8 cellular contexts compared by ENCODE assay signal in the genomic region with DNA sequence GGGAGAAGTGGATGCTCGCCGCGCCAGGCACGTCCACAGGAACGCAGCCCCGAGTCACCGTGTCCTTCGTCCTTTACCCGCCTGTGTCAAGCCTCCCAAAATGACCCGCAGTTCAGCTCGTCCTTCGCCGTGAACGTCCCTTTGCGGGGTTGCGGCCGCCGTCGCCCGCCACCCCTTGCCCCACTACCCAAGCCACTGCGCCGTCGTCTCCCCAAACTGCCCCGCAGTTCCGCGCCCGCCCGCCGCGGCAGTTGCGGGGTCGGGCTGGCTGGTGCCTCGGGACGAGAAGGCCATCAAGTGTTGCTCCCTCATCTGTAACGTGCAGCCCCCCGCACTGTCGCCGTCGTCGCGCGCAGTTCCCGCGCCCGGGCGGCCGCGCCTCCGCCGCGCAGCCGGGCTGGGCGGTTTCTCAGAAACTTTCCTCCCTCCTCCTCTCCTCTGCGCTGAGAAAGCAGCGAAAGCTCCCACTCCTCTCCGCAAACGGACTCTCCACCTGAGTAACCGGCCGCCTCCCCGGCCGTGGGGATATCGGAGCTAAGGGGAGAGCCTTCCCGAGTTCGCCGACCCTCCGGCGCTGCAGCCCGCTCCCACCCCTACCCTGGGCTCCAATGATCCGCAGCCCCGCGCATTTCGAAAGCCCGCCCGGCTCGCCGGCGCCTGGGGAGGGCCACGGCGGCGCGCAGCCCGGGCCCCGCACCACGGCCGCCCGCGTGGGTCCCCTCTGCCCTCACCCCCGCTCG. TPM values are rescaled to one million over a fixed set of nuclear protein-coding genes. Genes with fewer than 3 reads are reported as not detected.
DNase-seq lines count a peak whose midpoint lies in the region; ATAC-seq and TF ChIP-seq lines count a peak whose summit lies in the region.

No MANE protein-coding gene starts in this region.

- TF ChIP-seq CTCF in AG04450 (IDR thresholded peaks at IDR 0.05; ENCODE audit: low read depth, low read length) (no peak), HCT116 (IDR thresholded peaks at IDR 0.05 in 2 of 3, conservative IDR thresholded peaks at IDR 0.05 in 1 of 3; ENCODE audit: borderline replicate concordance in 1 of 3, insufficient read depth in 1 of 3, low read depth in 2 of 3, low read length in 2 of 3) (no peak), WERI-Rb-1 (IDR thresholded peaks at IDR 0.05; ENCODE audit: low read depth, low read length) (no peak), coronary artery (IDR thresholded peaks at IDR 0.05) (no peak), lower lobe of right lung (IDR thresholded peaks at IDR 0.05) (no peak)

- intact Hi-C loops in HCT116 (cut with micrococcal nuclease), result loop anchor here (10.0 kb wide), 1 partner anchor 171 kb away; a partner anchor contains a TSS
- intact Hi-C loops in lower lobe of right lung (cut with DNase I), result no loop called here

- CTCF ChIA-PET in AG04450 (lab: Charles Lee), result interaction anchor here (2.7 kb wide), 1 partner anchor 13 kb away, joined by 17 read pairs; no protein-coding TSS in a partner anchor
- CTCF ChIA-PET in HCT116 (lab: Charles Lee), result interaction anchor here (1.0 kb wide), 1 partner anchor 13 kb away, joined by 4 read pairs; no protein-coding TSS in a partner anchor

- no peak for TF ChIP-seq POLR2A in HCT116 (IDR thresholded peaks at IDR 0.05; ENCODE audit: borderline replicate concordance, extremely low read depth, insufficient read depth, insufficient read length)

- H3K4me1 ChIP-seq in HCT116 (ENCODE audit: control insufficient read depth in 1 of 2, insufficient read depth in 2 of 2, low read length in 2 of 2) (peaks cover 33 to 43% of the 10 kb centered on the region in 2 experiments), lower lobe of right lung (peaks cover 52% of the 10 kb centered on the region)

- H3K9me3 ChIP-seq in AG04450 (ENCODE audit: control insufficient read depth, insufficient read depth, low read length) (no peaks in the 10 kb centered on the region), HCT116 (ENCODE audit: control insufficient read depth in 1 of 2, insufficient read depth in 1 of 2, low read depth in 1 of 2, low read length in 2 of 2) (no peaks in the 10 kb centered on the region), WERI-Rb-1 (ENCODE audit: severe bottlenecking) (no peaks in the 10 kb centered on the region), lower lobe of right lung (no peaks in the 10 kb centered on the region)

- H4K20me1 ChIP-seq in HCT116 (ENCODE audit: insufficient read depth), result no peaks in the 10 kb centered on the region

- no TSS peak for BruUV-seq in HCT116 (replicated peaks; lab: Mats Ljungman, UMichigan)

- no peak for TF ChIP-seq RAD21 in HCT116 (IDR thresholded peaks at IDR 0.05; ENCODE audit: low read depth)

- ATAC-seq in HCT116 (peak; percentile 16), lower lobe of right lung (peak; percentile 39 to 53), HG02610 (IDR thresholded peaks at IDR 0.05; ENCODE audit: unreplicated experiment) (no peak), HG02885 (IDR thresholded peaks at IDR 0.05; ENCODE audit: poor library complexity, unreplicated experiment) (no peak)
- peak; percentile 6 for ATAC-seq in stimulated activated naive CD8-positive, alpha-beta T cell treated with anti-CD3 and anti-CD28 coated beads, Interleukin-15, Interleukin-2, amounts not matched to agents 100 U/mL and 50 U/mL, for 24 hours

- no peaks in the 10 kb centered on the region for H3K9me2 ChIP-seq in HCT116 (ENCODE audit: insufficient read depth)

- H3K4me3 ChIP-seq in AG04450 (ENCODE audit: low read depth, low read length) (peak overlapping the region; percentile 86), HCT116 (replicated peaks in 1 of 2; ENCODE audit: low read depth in 1 of 2, low read length in 2 of 2) (peak overlapping the region; percentile 62 to 81), WERI-Rb-1 (ENCODE audit: low read depth, low read length) (peak overlapping the region; percentile 96), coronary artery (peak overlapping the region; percentile 84), lower lobe of right lung (peak overlapping the region; percentile 91)

- peak overlapping the region; percentile 98 for H3K27ac ChIP-seq in AG04450 (ENCODE audit: low read depth, low read length)
- H3K27ac ChIP-seq in HCT116 (ENCODE audit: low read depth, low read length), result peak overlapping the region; percentile 100
- H3K27ac ChIP-seq in WERI-Rb-1, result peak overlapping the region; percentile 100
- peak overlapping the region; percentile 99 to 100 for H3K27ac ChIP-seq in coronary artery
- peak overlapping the region; percentile 97 for H3K27ac ChIP-seq in lower lobe of right lung

- POLR2A ChIA-PET in AG04450 (lab: Yijun Ruan, JAX) (interaction anchor here (0.9 to 4.9 kb wide), 3 partner anchors 9 to 63 kb away, joined by 3 to 54 read pairs (median 3); no protein-coding TSS in a partner anchor), HCT116 (lab: Charles Lee) (interaction anchor here (2.2 to 2.6 kb wide), 2 partner anchors 8 to 13 kb away, joined by 6 to 21 read pairs; a partner anchor contains a TSS)

- no peak overlapping the region for H2AFZ ChIP-seq in HCT116 (ENCODE audit: low read depth, low read length, poor library complexity, severe bottlenecking)

- peaks cover 8 to 16% of the 10 kb centered on the region in 2 experiments for H3K36me3 ChIP-seq in HCT116 (ENCODE audit: control insufficient read depth in 1 of 2, insufficient read depth in 2 of 2, low read length in 2 of 2)
- peaks cover 50% of the 10 kb centered on the region for H3K36me3 ChIP-seq in WERI-Rb-1
- peaks cover 25% of the 10 kb centered on the region for H3K36me3 ChIP-seq in lower lobe of right lung

- H3K4me2 ChIP-seq in HCT116 (ENCODE audit: low read length), result peak overlapping the region; percentile 98

- H3K27me3 ChIP-seq in AG04450 (ENCODE audit: control insufficient read depth, insufficient read depth, low read length), result no peaks in the 10 kb centered on the region
- no peaks in the 10 kb centered on the region for H3K27me3 ChIP-seq in HCT116 (ENCODE audit: insufficient read depth, low read length)
- no peaks in the 10 kb centered on the region for H3K27me3 ChIP-seq in WERI-Rb-1 (ENCODE audit: insufficient read depth, low read depth, severe bottlenecking)
- H3K27me3 ChIP-seq in lower lobe of right lung (ENCODE audit: low read depth), result no peaks in the 10 kb centered on the region

- RAD21 ChIA-PET in HCT116 (lab: Charles Lee; ENCODE audit: low non-redundant PET in 1 of 2, low total read pairs in 2 of 2, uncharacterized antibody in 2 of 2, unreplicated experiment in 2 of 2), result no interaction called here

- DNase-seq in AG04450 (ENCODE audit: low read depth, low spot score) (no peak), HCT116 (ENCODE audit: low read depth, low spot score) (no peak), WERI-Rb-1 (no peak), coronary artery (ENCODE audit: low spot score) (no peak), lower lobe of right lung (peak; percentile 59)
- DNase-seq in stimulated activated naive CD8-positive, alpha-beta T cell treated with anti-CD3 and anti-CD28 coated beads, Interleukin-15, Interleukin-2, amounts not matched to agents 100 U/mL and 50 U/mL, for 24 hours, result peak; percentile 55

- H3K79me2 ChIP-seq in HCT116 (ENCODE audit: insufficient read depth, low read length), result peaks cover 76% of the 10 kb centered on the region

- H3K9ac ChIP-seq in HCT116 (ENCODE audit: low read length), result peak overlapping the region; percentile 92

TF ChIP-seq in HCT116, 20 proteins besides CTCF, POLR2A, EP300 and RAD21:
- TF ChIP-seq, protein P1, sequence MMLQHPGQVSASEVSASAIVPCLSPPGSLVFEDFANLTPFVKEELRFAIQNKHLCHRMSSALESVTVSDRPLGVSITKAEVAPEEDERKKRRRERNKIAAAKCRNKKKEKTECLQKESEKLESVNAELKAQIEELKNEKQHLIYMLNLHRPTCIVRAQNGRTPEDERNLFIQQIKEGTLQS (IDR thresholded peaks at IDR 0.05), result no peak
- TF ChIP-seq POLR2AphosphoS5 (IDR thresholded peaks at IDR 0.05; ENCODE audit: low read depth, low read length) (peak; percentile 13; the same call in 1 of the 2 replicates), SIN3A (IDR thresholded peaks at IDR 0.05; ENCODE audit: low read depth) (no peak)
- TF ChIP-seq, protein P2, sequence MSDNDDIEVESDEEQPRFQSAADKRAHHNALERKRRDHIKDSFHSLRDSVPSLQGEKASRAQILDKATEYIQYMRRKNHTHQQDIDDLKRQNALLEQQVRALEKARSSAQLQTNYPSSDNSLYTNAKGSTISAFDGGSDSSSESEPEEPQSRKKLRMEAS (IDR thresholded peaks at IDR 0.05), result 0 out of 2 replicates have a peak, but pooled peaks have one; percentile 25

RNA-seq across cellular contexts. Expression of a gene that starts 6.7 kb away (rescaled TPM):
- 17.9 and 23.1 TPM in 2 replicates for polyA plus RNA-seq in AG04450 (2011; rRNA removed)
- 16.0 and 16.6 TPM in 2 replicates for polyA minus RNA-seq in AG04450 (2011; rRNA and poly(A)+ RNA removed)
- 33.1 TPM for total RNA-seq in HCT116 (2021; ENCODE audit: unreplicated experiment)
- 13.9 and 17.1 TPM in 2 replicates for polyA plus RNA-seq in HCT116 (2012)
- 57.7 TPM for total RNA-seq in lower lobe of right lung

RNA-seq across cellular contexts. Expression of a gene that starts 27.9 kb away (rescaled TPM):
- polyA plus RNA-seq in AG04450 (2011; rRNA removed), result 0.09 and 0.16 TPM in 2 replicates
- polyA minus RNA-seq in AG04450 (2011; rRNA and poly(A)+ RNA removed), result not detected in 2 replicates
- 2.2 TPM for total RNA-seq in HCT116 (2021; ENCODE audit: unreplicated experiment)
- 1.3 and 1.6 TPM in 2 replicates for polyA plus RNA-seq in HCT116 (2012)
- not detected for total RNA-seq in lower lobe of right lung

Comparison
In these comparisons a context has a peak if more than half of its experiments do, and no peak if none do; other contexts are left out.
1. DNase-seq: peak in lower lobe of right lung (single experiment) and stimulated activated naive CD8-positive, alpha-beta T cell treated with anti-CD3 and anti-CD28 coated beads, Interleukin-15, Interleukin-2, amounts not matched to agents 100 U/mL and 50 U/mL, for 24 hours (single experiment); none in AG04450 (single experiment), HCT116 (single experiment), WERI-Rb-1 (single experiment) and coronary artery (single experiment).
2. ATAC-seq: peak in HCT116 (single experiment), lower lobe of right lung (2 of 2) and stimulated activated naive CD8-positive, alpha-beta T cell treated with anti-CD3 and anti-CD28 coated beads, Interleukin-15, Interleukin-2, amounts not matched to agents 100 U/mL and 50 U/mL, for 24 hours (single experiment); none in HG02610 (single experiment) and HG02885 (single experiment).
3. Peak in every context shown above with its lines, with median percentiles within 50 percentile points of each other: H3K27ac ChIP-seq and H3K4me3 ChIP-seq.